8 cellular contexts compared by ENCODE assay signal in genomic region chr19:49546825-49547565, GRCh38. TPM values are rescaled to one million over a fixed set of nuclear protein-coding genes. Genes with fewer than 3 reads are reported as not detected.
DNase-seq lines count a peak whose midpoint lies in the region; ATAC-seq and FAIRE-seq lines count a peak whose summit lies in the region.

No MANE protein-coding gene starts in this region.

- peak; percentile 99 for FAIRE-seq in endometrium (lab: Jason Lieb, UNC)

- H3K4me3 ChIP-seq in mesodermal cell (ENCODE audit: extremely low read depth, insufficient read depth, low read length, poor library complexity, severe bottlenecking) (no peak overlapping the region), thymus (ENCODE audit: low read length) (no peak overlapping the region)

- H3K9me3 ChIP-seq in mesodermal cell (ENCODE audit: control insufficient read depth, low read length) (no peaks in the 10 kb centered on the region), thymus (ENCODE audit: control insufficient read depth) (no peaks in the 10 kb centered on the region)

- H3K4me1 ChIP-seq in mesodermal cell (ENCODE audit: control insufficient read depth, insufficient read depth, low read length, poor library complexity, severe bottlenecking) = no peaks in the 10 kb centered on the region
- H3K4me1 ChIP-seq in thymus (ENCODE audit: control insufficient read depth, insufficient read depth, low read length) = peaks cover 9% of the 10 kb centered on the region

- H3K27me3 ChIP-seq in thymus (ENCODE audit: control insufficient read depth, insufficient read depth) = no peaks in the 10 kb centered on the region

- no peak for ATAC-seq in HG03045 (IDR thresholded peaks at IDR 0.05; ENCODE audit: unreplicated experiment)

- WGBS in mesodermal cell (ENCODE audit: insufficient coverage in 2 of 2), 2 experiments = 0 to 30% methylated on average over 2 to 5 of the region's 9 CpGs
- 16% methylated on average over 9 of the region's 9 CpGs for WGBS in thymus

- DNase-seq in COLO829 (ENCODE audit: low spot score) = peak; percentile 87
- DNase-seq in HPDE6-E6E7 (ENCODE audit: extremely low spot score) = peak; percentile 59
- DNase-seq in NCI-H748 treated with DMSO at 0.1 percent for 48 hours (lab: John Stamatoyannopoulos, UW) = peak; percentile 90
- peak; percentile 51 for DNase-seq in activated CD4-positive, alpha-beta T cell treated with anti-CD3 and anti-CD28 coated beads, Interleukin-2, amount 50 U/mL, for 4 hours

- H3K36me3 ChIP-seq in mesodermal cell (ENCODE audit: control insufficient read depth, insufficient read depth, low read length) (peaks cover 4% of the 10 kb centered on the region), thymus (ENCODE audit: control insufficient read depth, insufficient read depth) (peaks cover 3% of the 10 kb centered on the region)

- H3K27ac ChIP-seq in mesodermal cell (ENCODE audit: low read depth, low read length, severe bottlenecking) (peak overlapping the region; percentile 55), thymus (ENCODE audit: low read depth) (peak overlapping the region; percentile 8)

RNA-seq across cellular contexts. Expression of gene RCN3, which starts 19.2 kb away (rescaled TPM):
- 13.7 TPM for polyA plus RNA-seq in mesodermal cell (2013, experiment 1 of 2)
- 13.1 TPM for polyA plus RNA-seq in mesodermal cell (2013, experiment 2 of 2)
- 32.7 TPM for polyA plus RNA-seq in thymus

RNA-seq across cellular contexts. Expression of gene NOSIP, which starts 33.4 kb away (rescaled TPM):
- polyA plus RNA-seq in mesodermal cell (2013, experiment 1 of 2) = 65.4 TPM
- 56.2 TPM for polyA plus RNA-seq in mesodermal cell (2013, experiment 2 of 2)
- 156 TPM for polyA plus RNA-seq in thymus

RNA-seq across cellular contexts. Expression of gene PRRG2, which starts 34.1 kb away (rescaled TPM):
- polyA plus RNA-seq in mesodermal cell (2013, experiment 1 of 2) = 0.88 TPM
- polyA plus RNA-seq in mesodermal cell (2013, experiment 2 of 2) = 0.30 TPM
- polyA plus RNA-seq in thymus = 5.5 TPM

RNA-seq across cellular contexts. Expression of gene FCGRT, which starts 34.5 kb away (rescaled TPM):
- polyA plus RNA-seq in mesodermal cell (2013, experiment 1 of 2) = 46.7 TPM
- polyA plus RNA-seq in mesodermal cell (2013, experiment 2 of 2) = 39.4 TPM
- 166 TPM for polyA plus RNA-seq in thymus

RNA-seq across cellular contexts. Expression of gene PRR12, which starts 44.0 kb away (rescaled TPM):
- polyA plus RNA-seq in mesodermal cell (2013, experiment 1 of 2) = 23.4 TPM
- 18.2 TPM for polyA plus RNA-seq in mesodermal cell (2013, experiment 2 of 2)
- polyA plus RNA-seq in thymus = 10.2 TPM
